14 cellular contexts compared by ENCODE assay signal in the genomic region with DNA sequence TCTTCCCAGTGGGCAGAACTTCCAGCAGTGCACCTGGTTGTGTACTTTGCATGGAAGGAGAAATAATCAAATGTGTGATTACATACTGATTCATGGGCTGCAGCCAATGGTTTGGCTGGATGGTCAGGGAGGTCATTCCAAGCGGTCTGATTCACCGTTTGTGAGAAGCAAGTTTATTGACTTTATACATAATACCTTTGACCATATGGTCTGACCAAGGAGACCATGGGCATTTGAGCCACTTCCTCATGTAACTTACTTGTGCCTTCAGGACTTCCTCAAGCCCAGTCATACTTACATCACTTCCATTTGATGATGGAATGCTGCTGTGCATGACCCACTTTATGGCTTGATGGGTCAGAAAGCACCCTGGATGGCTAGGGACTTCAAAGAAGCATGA. TPM values are rescaled to one million over a fixed set of nuclear protein-coding genes. Genes with fewer than 3 reads are reported as not detected.
DNase-seq lines count a peak whose midpoint lies in the region; ATAC-seq and TF ChIP-seq lines count a peak whose summit lies in the region.
"Had no signal": no experiment of that assay in that cellular context is flagged by ENCODE, and none has a peak within 500 bp of the region (broad histone marks: within the 10 kb centered on the region; RNA-seq: fewer than 3 reads in every experiment).

No MANE protein-coding gene starts in this region.

- 0 out of 2 replicates have a peak overlapping the region, but pooled peaks have one; percentile 41 for H2BK20ac ChIP-seq in IMR-90 (ENCODE audit: low read depth, low read length)

- peaks cover 13% of the 10 kb centered on the region for H3K4me1 Mint-ChIP-seq in stimulated activated effector memory CD8-positive, alpha-beta T cell treated with anti-CD3 and anti-CD28 coated beads, Interleukin-12 subunit alpha, Interleukin-12 subunit beta, amount 100 ng/mL, for 72 hours
- H3K4me1 Mint-ChIP-seq: mesothelial cell of epicardium had no signal

- DNase-seq in AG09319 (ENCODE audit: extremely low read depth, low read depth) (peak; percentile 57), IMR-90 (peak; percentile 99), brain microvascular endothelial cell (peak; percentile 76), kidney glomerular epithelial cell (lab: John Stamatoyannopoulos, UW) (peak; percentile 56), amygdala (lab: John Stamatoyannopoulos, UW) (no peak)
- DNase-seq in stimulated activated effector memory CD8-positive, alpha-beta T cell treated with anti-CD3 and anti-CD28 coated beads, Interleukin-12 subunit alpha, Interleukin-12 subunit beta, amount 100 ng/mL, for 72 hours (ENCODE audit: low spot score in 2 of 2) = no peak
- DNase-seq: anterior cingulate cortex; NCI-H345; stimulated activated naive B cell treated with anti-CD40 and anti-IgM and Interleukin-4, amounts not matched to agents 10 μg/mL and 1 μg/mL and 100 μg/mL, for 72 hours had no signal

- no peak overlapping the region for H3K27ac Mint-ChIP-seq in stimulated activated effector memory CD8-positive, alpha-beta T cell treated with anti-CD3 and anti-CD28 coated beads, Interleukin-12 subunit alpha, Interleukin-12 subunit beta, amount 100 ng/mL, for 72 hours
- H3K27ac Mint-ChIP-seq: mesothelial cell of epicardium; progenitor cell of endocrine pancreas; stimulated activated naive B cell treated with anti-CD40 and anti-IgM and Interleukin-4, amounts not matched to agents 10 μg/mL and 1 μg/mL and 100 μg/mL, for 72 hours had no signal

- CTCF ChIA-PET in IMR-90 (lab: Yijun Ruan, JAX) = no interaction called here

- no peak for TF ChIP-seq CTCF in AG09319 (IDR thresholded peaks at IDR 0.05; ENCODE audit: low read depth, low read length)
- TF ChIP-seq CTCF in IMR-90 (conservative IDR thresholded peaks at IDR 0.05; ENCODE audit: low read depth, low read length) = no peak
- TF ChIP-seq CTCF in brain microvascular endothelial cell (IDR thresholded peaks at IDR 0.05; ENCODE audit: low read depth, low read length, missing control alignments) = no peak

- H3K4me3 ChIP-seq in IMR-90 (ENCODE audit: insufficient read depth, low read depth, low read length) (no peak overlapping the region), brain microvascular endothelial cell (ENCODE audit: low read depth, low read length) (no peak overlapping the region)

- no peak overlapping the region for H3K18ac ChIP-seq in IMR-90 (ENCODE audit: low read depth, low read length)

- peaks cover 21% of the 10 kb centered on the region for H3K9me1 ChIP-seq in IMR-90 (ENCODE audit: insufficient read depth, low read length)

- POLR2A ChIA-PET in IMR-90 (lab: Charles Lee; ENCODE audit: unreplicated experiment) = no interaction called here

- H3K4me3 Mint-ChIP-seq in stimulated activated effector memory CD8-positive, alpha-beta T cell treated with anti-CD3 and anti-CD28 coated beads, Interleukin-12 subunit alpha, Interleukin-12 subunit beta, amount 100 ng/mL, for 72 hours = no peak overlapping the region
- H3K4me3 Mint-ChIP-seq: CD14-positive monocyte; mesothelial cell of epicardium; stimulated activated naive B cell treated with anti-CD40 and anti-IgM and Interleukin-4, amounts not matched to agents 10 μg/mL and 1 μg/mL and 100 μg/mL, for 72 hours had no signal

- H4K5ac ChIP-seq in IMR-90 (ENCODE audit: low read depth, low read length) = no peak overlapping the region

- H4K91ac ChIP-seq in IMR-90 (ENCODE audit: insufficient read depth, low read depth, low read length) = no peak overlapping the region

- BruUV-seq in IMR-90 (replicated peaks; lab: Mats Ljungman, UMichigan) = no TSS peak

- peaks cover 6% of the 10 kb centered on the region; the same call in 1 of the 2 replicates for H4K20me1 ChIP-seq in IMR-90 (ENCODE audit: insufficient read depth, low read length)

- H3K36me3 ChIP-seq in IMR-90 (ENCODE audit: control insufficient read depth, insufficient read depth, low read length) (peaks cover 18% of the 10 kb centered on the region), brain microvascular endothelial cell (replicated peaks) (no peaks in the 10 kb centered on the region)

- peak overlapping the region; percentile 89 for H2BK5ac ChIP-seq in IMR-90 (ENCODE audit: low read depth, low read length, poor library complexity, severe bottlenecking)

- no CpG with 5 or more reads among the region's 2 CpGs for WGBS in IMR-90 (ENCODE audit: extremely low coverage in 2 of 2, insufficient read length in 1 of 2), 2 experiments

- H3K79me1 ChIP-seq in IMR-90 (ENCODE audit: low read depth in 1 of 2, low read length in 2 of 2) = peaks cover 55 to 84% of the 10 kb centered on the region in 2 experiments

- no peak for TF ChIP-seq POLR2A in IMR-90 (IDR thresholded peaks at IDR 0.05; ENCODE audit: low read depth, low read length)

- intact Hi-C loops in IMR-90 (cut with micrococcal nuclease) = no loop called here

- H4K8ac ChIP-seq in IMR-90 (ENCODE audit: low read depth in 2 of 2, low read length in 2 of 2) = peak overlapping the region in 1 of 2 experiments; percentile 62; a peak in 2 of 4 replicates

- H3K14ac ChIP-seq in IMR-90 (replicated peaks; ENCODE audit: low read depth, low read length) = no peak overlapping the region

- H3K4me2 ChIP-seq in IMR-90 (ENCODE audit: low read depth, low read length) = no peak overlapping the region

- H3K9me3 ChIP-seq in IMR-90 (ENCODE audit: control insufficient read depth, insufficient read depth, low read length) = no peaks in the 10 kb centered on the region

- 0 out of 2 replicates have a peak overlapping the region, but pooled peaks have one; percentile 48 for H3K23ac ChIP-seq in IMR-90 (ENCODE audit: low read depth, low read length)

- H3K27me3 ChIP-seq in IMR-90 (ENCODE audit: control insufficient read depth, insufficient read depth, low read length) (no peaks in the 10 kb centered on the region), brain microvascular endothelial cell (replicated peaks) (no peaks in the 10 kb centered on the region)

- in situ Hi-C loops in IMR-90 (cut with MboI; ENCODE audit: low sequenced_read_pairs) (no loop called here), brain microvascular endothelial cell (cut with HindIII; ENCODE audit: low pct_ligation_motif_present, low sequenced_read_pairs) (no loop called here)

- 0 out of 2 replicates have a peak overlapping the region, but pooled peaks have one; percentile 15 for H3K56ac ChIP-seq in IMR-90 (ENCODE audit: extremely low read depth, insufficient read depth, low read length)

- no peak overlapping the region for H2AK5ac ChIP-seq in IMR-90 (ENCODE audit: low read depth, low read length)

- peak overlapping the region; percentile 85; the same call in 1 of the 2 replicates for H3K4ac ChIP-seq in IMR-90 (ENCODE audit: low read depth, low read length)

- H2AK9ac ChIP-seq in IMR-90 (replicated peaks; ENCODE audit: low read depth, low read length, poor library complexity) = no peak overlapping the region

- peak overlapping the region; percentile 81; the same call in 1 of the 2 replicates for H2BK120ac ChIP-seq in IMR-90 (ENCODE audit: low read depth, low read length)

- TF ChIP-seq RAD21 in IMR-90 (IDR thresholded peaks at IDR 0.05; ENCODE audit: low read length) = no peak

- dilution Hi-C loops in IMR-90 (cut with HindIII; ENCODE audit: low sequenced_read_pairs, unreplicated experiment) = no loop called here

- H3K9ac ChIP-seq in IMR-90 (ENCODE audit: low read depth, low read length) = no peak overlapping the region

- H2BK15ac ChIP-seq in IMR-90 (ENCODE audit: low read depth, low read length) = no peak overlapping the region

- H3K36me3 Mint-ChIP-seq in stimulated activated effector memory CD8-positive, alpha-beta T cell treated with anti-CD3 and anti-CD28 coated beads, Interleukin-12 subunit alpha, Interleukin-12 subunit beta, amount 100 ng/mL, for 72 hours = peaks cover 9% of the 10 kb centered on the region

- H2AFZ ChIP-seq in IMR-90 (replicated peaks; ENCODE audit: low read length, poor library complexity) = no peak overlapping the region

- H3K4me1 ChIP-seq in IMR-90 (ENCODE audit: control insufficient read depth, insufficient read depth, low read length) = peaks cover 13% of the 10 kb centered on the region

- no peaks in the 10 kb centered on the region for H3K9me3 Mint-ChIP-seq in stimulated activated effector memory CD8-positive, alpha-beta T cell treated with anti-CD3 and anti-CD28 coated beads, Interleukin-12 subunit alpha, Interleukin-12 subunit beta, amount 100 ng/mL, for 72 hours
- H3K9me3 Mint-ChIP-seq: CD14-positive monocyte; stimulated activated naive B cell treated with anti-CD40 and anti-IgM and Interleukin-4, amounts not matched to agents 10 μg/mL and 1 μg/mL and 100 μg/mL, for 72 hours had no signal

- peak; percentile 91 for ATAC-seq in IMR-90 (ENCODE audit: low read depth)
- ATAC-seq in stimulated activated effector memory CD8-positive, alpha-beta T cell treated with anti-CD3 and anti-CD28 coated beads, Interleukin-12 subunit alpha, Interleukin-12 subunit beta, amount 100 ng/mL, for 72 hours = no peak
- no peak for ATAC-seq in GM19023 (IDR thresholded peaks at IDR 0.05; ENCODE audit: unreplicated experiment)
- ATAC-seq in HG03571 (IDR thresholded peaks at IDR 0.05; ENCODE audit: unreplicated experiment) = no peak
- ATAC-seq: stimulated activated naive B cell treated with anti-CD40 and anti-IgM and Interleukin-4, amounts not matched to agents 10 μg/mL and 1 μg/mL and 100 μg/mL, for 72 hours had no signal

- no peak overlapping the region for H3K27ac ChIP-seq in IMR-90 (ENCODE audit: insufficient read depth, low read length)
- no peak overlapping the region for H3K27ac ChIP-seq in brain microvascular endothelial cell

TF ChIP-seq in IMR-90, 13 proteins besides CTCF, POLR2A, EP300 and RAD21:
- TF ChIP-seq MAZ (IDR thresholded peaks at IDR 0.05; ENCODE audit: borderline replicate concordance, low read depth, low read length) = no peak
- TF ChIP-seq CEBPB (IDR thresholded peaks at IDR 0.05; ENCODE audit: low read depth, low read length) = peak; percentile 37; the same call in 1 of the 2 replicates
- TF ChIP-seq FOS (IDR thresholded peaks at IDR 0.05; ENCODE audit: low read depth, low read length) = peak; percentile 91
- peak; percentile 29; the same call in 1 of the 2 replicates for TF ChIP-seq BHLHE40 (IDR thresholded peaks at IDR 0.05; ENCODE audit: low read depth, low read length)
- TF ChIP-seq RCOR1 (IDR thresholded peaks at IDR 0.05; ENCODE audit: insufficient replicate concordance, low read length) = peak; percentile 80
TF ChIP-seq in IMR-90: peak in this region for 4.

RNA-seq across cellular contexts. Expression of gene DAP, which starts 41.1 kb away (rescaled TPM):
- 44.4 and 49.6 TPM in 2 replicates for total RNA-seq in IMR-90 (2012; rRNA removed)
- 152 and 189 TPM in 2 replicates for polyA plus RNA-seq in IMR-90 (2012; rRNA removed)
- polyA plus RNA-seq in IMR-90 (2012; cell fraction: cytosol; rRNA removed) = 160 and 237 TPM in 2 replicates
- polyA plus RNA-seq in IMR-90 (2012; cell fraction: nucleus; rRNA removed; ENCODE audit: low replicate concordance) = 88.2 and 89.8 TPM in 2 replicates

Comparison
In these comparisons a context has a peak if more than half of its experiments do, and no peak if none do; other contexts are left out.
1. DNase-seq: peak in AG09319 (single experiment), IMR-90 (single experiment), brain microvascular endothelial cell (single experiment) and kidney glomerular epithelial cell (single experiment); none in stimulated activated effector memory CD8-positive, alpha-beta T cell treated with anti-CD3 and anti-CD28 coated beads, Interleukin-12 subunit alpha, Interleukin-12 subunit beta, amount 100 ng/mL, for 72 hours (0 of 2) and amygdala (0 of 56).